Comparison of ENCODE assay signal across 1 cellular context in genomic region chr7:94980418-94981142, GRCh38.
TF ChIP-seq lines count a peak whose summit lies in the region.

No MANE protein-coding gene starts in this region.

TF ChIP-seq in HepG2, 621 proteins besides CTCF, POLR2A, EP300 and RAD21 (continued from another document and continues in another):
- TF ChIP-seq ETS1 (CRISPR knock-in tag; IDR thresholded peaks at IDR 0.05) (no peak), HINFP (CRISPR knock-in tag; IDR thresholded peaks at IDR 0.05; ENCODE audit: low read depth) (no peak), ZSCAN9 (CRISPR knock-in tag; IDR thresholded peaks at IDR 0.05; ENCODE audit: borderline replicate concordance) (0 out of 2 replicates have a peak, but pooled peaks have one; percentile 46), NFKBIZ (CRISPR knock-in tag; IDR thresholded peaks at IDR 0.05) (0 out of 2 replicates have a peak, but pooled peaks have one; percentile 44), TOE1 (CRISPR knock-in tag; IDR thresholded peaks at IDR 0.05) (no peak), MBD4 (IDR thresholded peaks at IDR 0.05; ENCODE audit: borderline replicate concordance, low read length) (peak; percentile 43; the same call in 1 of the 2 replicates), THAP11 (CRISPR knock-in tag; IDR thresholded peaks at IDR 0.05) (peak; percentile 45), ZNF790 (CRISPR knock-in tag; IDR thresholded peaks at IDR 0.05; ENCODE audit: borderline replicate concordance) (no peak), STAT6 (CRISPR knock-in tag; IDR thresholded peaks at IDR 0.05; ENCODE audit: borderline replicate concordance) (no peak), RXRB (CRISPR knock-in tag; IDR thresholded peaks at IDR 0.05; ENCODE audit: borderline replicate concordance) (peak; percentile 37), KDM5A (IDR thresholded peaks at IDR 0.05; ENCODE audit: borderline replicate concordance, low read length) (no peak), GATAD2A (CRISPR knock-in tag; IDR thresholded peaks at IDR 0.05) (peak; percentile 82), CBFB (CRISPR knock-in tag; IDR thresholded peaks at IDR 0.05) (no peak), MEIS1 (CRISPR knock-in tag; IDR thresholded peaks at IDR 0.05; ENCODE audit: borderline replicate concordance) (no peak), ZNF816 (CRISPR knock-in tag; IDR thresholded peaks at IDR 0.05; ENCODE audit: borderline replicate concordance) (no peak), KAT8 (CRISPR knock-in tag; IDR thresholded peaks at IDR 0.05) (peak; percentile 60; the same call in 1 of the 2 replicates), ZNF253 (CRISPR knock-in tag; IDR thresholded peaks at IDR 0.05; ENCODE audit: borderline replicate concordance) (no peak), ERF (CRISPR knock-in tag; IDR thresholded peaks at IDR 0.05) (no peak), FOXA1 (IDR thresholded peaks at IDR 0.05) (no peak), FOXA1 (CRISPR knock-in tag; IDR thresholded peaks at IDR 0.05) (peak; percentile 82), SAP130 (CRISPR knock-in tag; IDR thresholded peaks at IDR 0.05; ENCODE audit: low read depth) (peak; percentile 58; the same call in 1 of the 2 replicates), ZBTB37 (CRISPR knock-in tag; IDR thresholded peaks at IDR 0.05) (no peak)
- TF ChIP-seq, protein P1, sequence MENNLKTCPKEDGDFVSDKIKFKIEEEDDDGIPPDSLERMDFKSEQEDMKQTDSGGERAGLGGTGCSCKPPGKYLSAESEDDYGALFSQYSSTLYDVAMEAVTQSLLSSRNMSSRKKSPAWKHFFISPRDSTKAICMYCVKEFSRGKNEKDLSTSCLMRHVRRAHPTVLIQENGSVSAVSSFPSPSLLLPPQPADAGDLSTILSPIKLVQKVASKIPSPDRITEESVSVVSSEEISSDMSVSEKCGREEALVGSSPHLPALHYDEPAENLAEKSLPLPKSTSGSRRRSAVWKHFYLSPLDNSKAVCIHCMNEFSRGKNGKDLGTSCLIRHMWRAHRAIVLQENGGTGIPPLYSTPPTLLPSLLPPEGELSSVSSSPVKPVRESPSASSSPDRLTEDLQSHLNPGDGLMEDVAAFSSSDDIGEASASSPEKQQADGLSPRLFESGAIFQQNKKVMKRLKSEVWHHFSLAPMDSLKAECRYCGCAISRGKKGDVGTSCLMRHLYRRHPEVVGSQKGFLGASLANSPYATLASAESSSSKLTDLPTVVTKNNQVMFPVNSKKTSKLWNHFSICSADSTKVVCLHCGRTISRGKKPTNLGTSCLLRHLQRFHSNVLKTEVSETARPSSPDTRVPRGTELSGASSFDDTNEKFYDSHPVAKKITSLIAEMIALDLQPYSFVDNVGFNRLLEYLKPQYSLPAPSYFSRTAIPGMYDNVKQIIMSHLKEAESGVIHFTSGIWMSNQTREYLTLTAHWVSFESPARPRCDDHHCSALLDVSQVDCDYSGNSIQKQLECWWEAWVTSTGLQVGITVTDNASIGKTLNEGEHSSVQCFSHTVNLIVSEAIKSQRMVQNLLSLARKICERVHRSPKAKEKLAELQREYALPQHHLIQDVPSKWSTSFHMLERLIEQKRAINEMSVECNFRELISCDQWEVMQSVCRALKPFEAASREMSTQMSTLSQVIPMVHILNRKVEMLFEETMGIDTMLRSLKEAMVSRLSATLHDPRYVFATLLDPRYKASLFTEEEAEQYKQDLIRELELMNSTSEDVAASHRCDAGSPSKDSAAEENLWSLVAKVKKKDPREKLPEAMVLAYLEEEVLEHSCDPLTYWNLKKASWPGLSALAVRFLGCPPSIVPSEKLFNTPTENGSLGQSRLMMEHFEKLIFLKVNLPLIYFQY (CRISPR knock-in tag; IDR thresholded peaks at IDR 0.05; ENCODE audit: borderline replicate concordance) = no peak
- TF ChIP-seq, protein P2, sequence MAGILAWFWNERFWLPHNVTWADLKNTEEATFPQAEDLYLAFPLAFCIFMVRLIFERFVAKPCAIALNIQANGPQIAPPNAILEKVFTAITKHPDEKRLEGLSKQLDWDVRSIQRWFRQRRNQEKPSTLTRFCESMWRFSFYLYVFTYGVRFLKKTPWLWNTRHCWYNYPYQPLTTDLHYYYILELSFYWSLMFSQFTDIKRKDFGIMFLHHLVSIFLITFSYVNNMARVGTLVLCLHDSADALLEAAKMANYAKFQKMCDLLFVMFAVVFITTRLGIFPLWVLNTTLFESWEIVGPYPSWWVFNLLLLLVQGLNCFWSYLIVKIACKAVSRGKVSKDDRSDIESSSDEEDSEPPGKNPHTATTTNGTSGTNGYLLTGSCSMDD (CRISPR knock-in tag; IDR thresholded peaks at IDR 0.05) = no peak
- TF ChIP-seq, protein P3, sequence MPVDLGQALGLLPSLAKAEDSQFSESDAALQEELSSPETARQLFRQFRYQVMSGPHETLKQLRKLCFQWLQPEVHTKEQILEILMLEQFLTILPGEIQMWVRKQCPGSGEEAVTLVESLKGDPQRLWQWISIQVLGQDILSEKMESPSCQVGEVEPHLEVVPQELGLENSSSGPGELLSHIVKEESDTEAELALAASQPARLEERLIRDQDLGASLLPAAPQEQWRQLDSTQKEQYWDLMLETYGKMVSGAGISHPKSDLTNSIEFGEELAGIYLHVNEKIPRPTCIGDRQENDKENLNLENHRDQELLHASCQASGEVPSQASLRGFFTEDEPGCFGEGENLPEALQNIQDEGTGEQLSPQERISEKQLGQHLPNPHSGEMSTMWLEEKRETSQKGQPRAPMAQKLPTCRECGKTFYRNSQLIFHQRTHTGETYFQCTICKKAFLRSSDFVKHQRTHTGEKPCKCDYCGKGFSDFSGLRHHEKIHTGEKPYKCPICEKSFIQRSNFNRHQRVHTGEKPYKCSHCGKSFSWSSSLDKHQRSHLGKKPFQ (CRISPR knock-in tag; IDR thresholded peaks at IDR 0.05; ENCODE audit: insufficient replicate concordance) = no peak
- TF ChIP-seq, protein P4, sequence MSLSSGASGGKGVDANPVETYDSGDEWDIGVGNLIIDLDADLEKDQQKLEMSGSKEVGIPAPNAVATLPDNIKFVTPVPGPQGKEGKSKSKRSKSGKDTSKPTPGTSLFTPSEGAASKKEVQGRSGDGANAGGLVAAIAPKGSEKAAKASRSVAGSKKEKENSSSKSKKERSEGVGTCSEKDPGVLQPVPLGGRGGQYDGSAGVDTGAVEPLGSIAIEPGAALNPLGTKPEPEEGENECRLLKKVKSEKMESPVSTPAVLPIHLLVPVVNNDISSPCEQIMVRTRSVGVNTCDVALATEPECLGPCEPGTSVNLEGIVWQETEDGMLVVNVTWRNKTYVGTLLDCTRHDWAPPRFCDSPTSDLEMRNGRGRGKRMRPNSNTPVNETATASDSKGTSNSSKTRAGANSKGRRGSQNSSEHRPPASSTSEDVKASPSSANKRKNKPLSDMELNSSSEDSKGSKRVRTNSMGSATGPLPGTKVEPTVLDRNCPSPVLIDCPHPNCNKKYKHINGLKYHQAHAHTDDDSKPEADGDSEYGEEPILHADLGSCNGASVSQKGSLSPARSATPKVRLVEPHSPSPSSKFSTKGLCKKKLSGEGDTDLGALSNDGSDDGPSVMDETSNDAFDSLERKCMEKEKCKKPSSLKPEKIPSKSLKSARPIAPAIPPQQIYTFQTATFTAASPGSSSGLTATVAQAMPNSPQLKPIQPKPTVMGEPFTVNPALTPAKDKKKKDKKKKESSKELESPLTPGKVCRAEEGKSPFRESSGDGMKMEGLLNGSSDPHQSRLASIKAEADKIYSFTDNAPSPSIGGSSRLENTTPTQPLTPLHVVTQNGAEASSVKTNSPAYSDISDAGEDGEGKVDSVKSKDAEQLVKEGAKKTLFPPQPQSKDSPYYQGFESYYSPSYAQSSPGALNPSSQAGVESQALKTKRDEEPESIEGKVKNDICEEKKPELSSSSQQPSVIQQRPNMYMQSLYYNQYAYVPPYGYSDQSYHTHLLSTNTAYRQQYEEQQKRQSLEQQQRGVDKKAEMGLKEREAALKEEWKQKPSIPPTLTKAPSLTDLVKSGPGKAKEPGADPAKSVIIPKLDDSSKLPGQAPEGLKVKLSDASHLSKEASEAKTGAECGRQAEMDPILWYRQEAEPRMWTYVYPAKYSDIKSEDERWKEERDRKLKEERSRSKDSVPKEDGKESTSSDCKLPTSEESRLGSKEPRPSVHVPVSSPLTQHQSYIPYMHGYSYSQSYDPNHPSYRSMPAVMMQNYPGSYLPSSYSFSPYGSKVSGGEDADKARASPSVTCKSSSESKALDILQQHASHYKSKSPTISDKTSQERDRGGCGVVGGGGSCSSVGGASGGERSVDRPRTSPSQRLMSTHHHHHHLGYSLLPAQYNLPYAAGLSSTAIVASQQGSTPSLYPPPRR (CRISPR knock-in tag; IDR thresholded peaks at IDR 0.05; ENCODE audit: borderline replicate concordance) = peak; percentile 82; the same call in 1 of the 2 replicates
- TF ChIP-seq, protein P5, sequence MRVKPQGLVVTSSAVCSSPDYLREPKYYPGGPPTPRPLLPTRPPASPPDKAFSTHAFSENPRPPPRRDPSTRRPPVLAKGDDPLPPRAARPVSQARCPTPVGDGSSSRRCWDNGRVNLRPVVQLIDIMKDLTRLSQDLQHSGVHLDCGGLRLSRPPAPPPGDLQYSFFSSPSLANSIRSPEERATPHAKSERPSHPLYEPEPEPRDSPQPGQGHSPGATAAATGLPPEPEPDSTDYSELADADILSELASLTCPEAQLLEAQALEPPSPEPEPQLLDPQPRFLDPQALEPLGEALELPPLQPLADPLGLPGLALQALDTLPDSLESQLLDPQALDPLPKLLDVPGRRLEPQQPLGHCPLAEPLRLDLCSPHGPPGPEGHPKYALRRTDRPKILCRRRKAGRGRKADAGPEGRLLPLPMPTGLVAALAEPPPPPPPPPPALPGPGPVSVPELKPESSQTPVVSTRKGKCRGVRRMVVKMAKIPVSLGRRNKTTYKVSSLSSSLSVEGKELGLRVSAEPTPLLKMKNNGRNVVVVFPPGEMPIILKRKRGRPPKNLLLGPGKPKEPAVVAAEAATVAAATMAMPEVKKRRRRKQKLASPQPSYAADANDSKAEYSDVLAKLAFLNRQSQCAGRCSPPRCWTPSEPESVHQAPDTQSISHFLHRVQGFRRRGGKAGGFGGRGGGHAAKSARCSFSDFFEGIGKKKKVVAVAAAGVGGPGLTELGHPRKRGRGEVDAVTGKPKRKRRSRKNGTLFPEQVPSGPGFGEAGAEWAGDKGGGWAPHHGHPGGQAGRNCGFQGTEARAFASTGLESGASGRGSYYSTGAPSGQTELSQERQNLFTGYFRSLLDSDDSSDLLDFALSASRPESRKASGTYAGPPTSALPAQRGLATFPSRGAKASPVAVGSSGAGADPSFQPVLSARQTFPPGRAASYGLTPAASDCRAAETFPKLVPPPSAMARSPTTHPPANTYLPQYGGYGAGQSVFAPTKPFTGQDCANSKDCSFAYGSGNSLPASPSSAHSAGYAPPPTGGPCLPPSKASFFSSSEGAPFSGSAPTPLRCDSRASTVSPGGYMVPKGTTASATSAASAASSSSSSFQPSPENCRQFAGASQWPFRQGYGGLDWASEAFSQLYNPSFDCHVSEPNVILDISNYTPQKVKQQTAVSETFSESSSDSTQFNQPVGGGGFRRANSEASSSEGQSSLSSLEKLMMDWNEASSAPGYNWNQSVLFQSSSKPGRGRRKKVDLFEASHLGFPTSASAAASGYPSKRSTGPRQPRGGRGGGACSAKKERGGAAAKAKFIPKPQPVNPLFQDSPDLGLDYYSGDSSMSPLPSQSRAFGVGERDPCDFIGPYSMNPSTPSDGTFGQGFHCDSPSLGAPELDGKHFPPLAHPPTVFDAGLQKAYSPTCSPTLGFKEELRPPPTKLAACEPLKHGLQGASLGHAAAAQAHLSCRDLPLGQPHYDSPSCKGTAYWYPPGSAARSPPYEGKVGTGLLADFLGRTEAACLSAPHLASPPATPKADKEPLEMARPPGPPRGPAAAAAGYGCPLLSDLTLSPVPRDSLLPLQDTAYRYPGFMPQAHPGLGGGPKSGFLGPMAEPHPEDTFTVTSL (CRISPR knock-in tag; IDR thresholded peaks at IDR 0.05; ENCODE audit: borderline replicate concordance) = peak; percentile 69; the same call in 1 of the 2 replicates
